ENCODE assay signal across 8 cellular contexts in the genomic region with DNA sequence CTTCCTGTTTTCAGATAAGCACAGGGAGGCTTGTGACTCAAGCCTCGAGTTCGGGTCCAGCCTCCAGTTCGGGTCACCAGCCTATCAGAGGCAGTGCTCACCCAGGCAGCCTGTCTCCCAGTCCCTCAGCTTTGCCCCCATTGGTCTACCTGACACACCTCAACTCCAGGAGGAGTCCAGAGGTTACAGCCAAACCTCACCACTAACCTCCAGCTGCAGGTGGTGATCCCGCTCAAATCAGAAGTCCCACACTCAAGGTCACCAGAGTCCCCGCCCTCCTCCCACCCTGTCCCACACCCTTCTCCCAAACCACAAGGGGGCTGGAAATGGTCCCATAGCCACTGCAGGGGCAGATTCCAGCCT. TPM values are rescaled to one million over a fixed set of nuclear protein-coding genes. Genes with fewer than 3 reads are reported as not detected.
A peak's percentile ranks its signal among the peaks of the same experiment; 100 is the strongest.
DNase-seq lines count a peak whose midpoint lies in the region; ATAC-seq, FAIRE-seq and TF ChIP-seq lines count a peak whose summit lies in the region.

No MANE protein-coding gene starts in this region.

- H3K9me2 ChIP-seq in HCT116 (ENCODE audit: insufficient read depth), result no peaks in the 10 kb centered on the region

- peak overlapping the region; percentile 59 to 80 (median 68); a peak in 14 of 20 replicates for H3K4me3 ChIP-seq in BLaER1 treated with 17β-estradiol and CSF1 and Interleukin-3, amounts not matched to agents 10 nM and 100 nM
- H3K4me3 ChIP-seq in HCT116 (replicated peaks in 1 of 2; ENCODE audit: low read depth in 1 of 2, low read length in 2 of 2), result peak overlapping the region; percentile 48 to 69
- H3K4me3 ChIP-seq in HepG2 (replicated peaks in 1 of 3; ENCODE audit: insufficient read depth in 1 of 3, low read depth in 2 of 3, low read length in 3 of 3), result peak overlapping the region in 2 of 3 experiments; percentile 62 to 75; a peak in 4 of 6 replicates

- no peaks in the 10 kb centered on the region for H3K27me3 Mint-ChIP-seq in activated B cell treated with CpG ODN at 0.5 μM for 24 hours

- H3K4me1 Mint-ChIP-seq in activated B cell treated with CpG ODN at 0.5 μM for 24 hours, result peaks cover 50% of the 10 kb centered on the region

- no peaks in the 10 kb centered on the region; a peak in 2 of 22 replicates for H3K27me3 ChIP-seq in BLaER1 treated with 17β-estradiol and CSF1 and Interleukin-3, amounts not matched to agents 10 nM and 100 nM
- H3K27me3 ChIP-seq in HCT116 (ENCODE audit: insufficient read depth, low read length), result no peaks in the 10 kb centered on the region
- no peaks in the 10 kb centered on the region for H3K27me3 ChIP-seq in HepG2 (ENCODE audit: control insufficient read depth in 1 of 2, insufficient read depth in 2 of 2, low read length in 2 of 2)

- H3K4me2 ChIP-seq in BLaER1 treated with 17β-estradiol and CSF1 and Interleukin-3, amounts not matched to agents 10 nM and 100 nM, result peak overlapping the region; percentile 98 to 100 (median 100)
- H3K4me2 ChIP-seq in HCT116 (ENCODE audit: low read length) (peak overlapping the region; percentile 85), HepG2 (ENCODE audit: low read depth, low read length) (peak overlapping the region; percentile 80)

- in situ Hi-C loops in HepG2 (cut with HindIII; ENCODE audit: extremely low pct_ligation_motif_present, low pct_unique_long_range_greater_than_20kb), result no loop called here

- TF ChIP-seq RAD21 in HCT116 (IDR thresholded peaks at IDR 0.05; ENCODE audit: low read depth) (no peak), HepG2 (CRISPR knock-in tag; IDR thresholded peaks at IDR 0.05) (no peak)

- BruUV-seq in HCT116 (replicated peaks; lab: Mats Ljungman, UMichigan), result no TSS peak
- BruUV-seq in HepG2 (replicated peaks; lab: Mats Ljungman, UMichigan), result no TSS peak

- no peaks in the 10 kb centered on the region for H3K9me3 ChIP-seq in BLaER1 treated with 17β-estradiol and CSF1 and Interleukin-3, amounts not matched to agents 10 nM and 100 nM (replicated peaks in 1 of 11)
- no peaks in the 10 kb centered on the region for H3K9me3 ChIP-seq in HCT116 (ENCODE audit: control insufficient read depth in 1 of 2, insufficient read depth in 1 of 2, low read depth in 1 of 2, low read length in 2 of 2)
- no peaks in the 10 kb centered on the region for H3K9me3 ChIP-seq in HepG2 (ENCODE audit: low read length)

- H3K4me1 ChIP-seq in BLaER1 treated with 17β-estradiol and CSF1 and Interleukin-3, amounts not matched to agents 10 nM and 100 nM, result peaks cover 52 to 67% (median 60%) of the 10 kb centered on the region in 10 experiments
- H3K4me1 ChIP-seq in HCT116 (ENCODE audit: control insufficient read depth in 1 of 2, insufficient read depth in 2 of 2, low read length in 2 of 2) (peaks cover 13 to 35% of the 10 kb centered on the region in 2 experiments; a peak in 3 of 4 replicates), HepG2 (ENCODE audit: insufficient read depth, low read length) (peaks cover 40% of the 10 kb centered on the region)

- peak overlapping the region; percentile 86 for H3K27ac Mint-ChIP-seq in activated B cell treated with CpG ODN at 0.5 μM for 24 hours

- peak overlapping the region; percentile 1 for H2AFZ ChIP-seq in HCT116 (ENCODE audit: low read depth, low read length, poor library complexity, severe bottlenecking)
- no peak overlapping the region for H2AFZ ChIP-seq in HepG2 (ENCODE audit: low read length)

- H3K4me3 Mint-ChIP-seq in activated B cell treated with CpG ODN at 0.5 μM for 24 hours, result peak overlapping the region; percentile 78

- CTCF ChIA-PET in HCT116 (lab: Charles Lee), result interaction anchor here (1.1 to 2.5 kb wide), 3 partner anchors 14 to 256 kb away, joined by 3 to 10 read pairs (median 4); no protein-coding TSS in a partner anchor
- CTCF ChIA-PET in activated B cell treated with CpG ODN at 0.5 μM for 24 hours (lab: Charles Lee), result interaction anchor here (1.2 to 1.8 kb wide), 3 partner anchors 14 to 44 kb away, joined by 3 to 6 read pairs (median 6); no protein-coding TSS in a partner anchor
- CTCF ChIA-PET in HepG2 (lab: Yijun Ruan, JAX; ENCODE audit: low intra/inter-chr PET ratio, low total read pairs), result no interaction called here

- no peaks in the 10 kb centered on the region for H3K9me3 Mint-ChIP-seq in activated B cell treated with CpG ODN at 0.5 μM for 24 hours

- no peak for TF ChIP-seq EP300 in HepG2 (IDR thresholded peaks at IDR 0.05; ENCODE audit: low read depth in 2 of 2, low read length in 2 of 2)
- no peak for TF ChIP-seq EP300 in HepG2 (CRISPR knock-in tag; IDR thresholded peaks at IDR 0.05; ENCODE audit: borderline replicate concordance)

- ATAC-seq in HCT116 (peak; percentile 86), activated B cell treated with CpG ODN at 0.5 μM for 24 hours (ENCODE audit: low read depth) (no peak), HepG2 (peak; percentile 73), GM21737 (IDR thresholded peaks at IDR 0.05; ENCODE audit: unreplicated experiment) (no peak), GM18868 (IDR thresholded peaks at IDR 0.05; ENCODE audit: unreplicated experiment) (no peak)

- TF ChIP-seq CTCF in HCT116 (IDR thresholded peaks at IDR 0.05 in 2 of 3, conservative IDR thresholded peaks at IDR 0.05 in 1 of 3; ENCODE audit: borderline replicate concordance in 1 of 3, insufficient read depth in 1 of 3, low read depth in 2 of 3, low read length in 2 of 3), result no peak
- TF ChIP-seq CTCF in activated B cell treated with CpG ODN at 0.5 μM for 24 hours (IDR thresholded peaks at IDR 0.05), result no peak
- TF ChIP-seq CTCF in HepG2 (CRISPR knock-in tag; IDR thresholded peaks at IDR 0.05), result no peak

- 24% methylated on average over 5 of the region's 5 CpGs for WGBS in HepG2 (ENCODE audit: low lambda C conversion rate)

- RAD21 ChIA-PET in HCT116 (lab: Charles Lee; ENCODE audit: low non-redundant PET in 1 of 2, low total read pairs in 2 of 2, uncharacterized antibody in 2 of 2, unreplicated experiment in 2 of 2), result interaction anchor here in 1 of 2 experiments (0.6 to 1.5 kb wide), 2 partner anchors 14 to 141 kb away, joined by 3 to 4 read pairs; no protein-coding TSS in a partner anchor

- TF ChIP-seq POLR2A in HCT116 (IDR thresholded peaks at IDR 0.05; ENCODE audit: borderline replicate concordance, extremely low read depth, insufficient read depth, insufficient read length) (no peak), HepG2 (IDR thresholded peaks at IDR 0.05; ENCODE audit: insufficient read depth in 1 of 2, low read depth in 2 of 2, low read length in 2 of 2) (no peak)

- DNase-seq in HCT116 (ENCODE audit: low read depth, low spot score), result peak; percentile 75
- DNase-seq in activated B cell treated with CpG ODN at 0.5 μM for 24 hours, result no peak
- DNase-seq in HepG2 (ENCODE audit: low spot score), result peak; percentile 75
- DNase-seq in hippocampal formation (lab: John Stamatoyannopoulos, UW), result no peak
- DNase-seq in UCSD-AML1 (lab: John Stamatoyannopoulos, UW; ENCODE audit: unreplicated experiment), result no peak

- POLR2A ChIA-PET in HCT116 (lab: Charles Lee), result interaction anchor here (0.5 kb wide), 1 partner anchor 177 kb away, joined by 4 read pairs; no protein-coding TSS in a partner anchor
- POLR2A ChIA-PET in activated B cell treated with CpG ODN at 0.5 μM for 24 hours (lab: Charles Lee), result interaction anchor here (0.7 to 6.2 kb wide), 6 partner anchors 8 to 85 kb away, joined by 3 to 85 read pairs (median 14); no protein-coding TSS in a partner anchor
- POLR2A ChIA-PET in HepG2 (lab: Yijun Ruan, JAX), result interaction anchor here (1.1 to 1.8 kb wide), 2 partner anchors 12 to 48 kb away, joined by 3 to 5 read pairs; no protein-coding TSS in a partner anchor

- H3K36me3 Mint-ChIP-seq in activated B cell treated with CpG ODN at 0.5 μM for 24 hours (ENCODE audit: low read depth), result peaks cover 5% of the 10 kb centered on the region

- peaks cover 0 to 75% (median 6%) of the 10 kb centered on the region in 11 experiments; a peak in 8 of 22 replicates for H4K20me1 ChIP-seq in BLaER1 treated with 17β-estradiol and CSF1 and Interleukin-3, amounts not matched to agents 10 nM and 100 nM
- H4K20me1 ChIP-seq in HCT116 (ENCODE audit: insufficient read depth) (no peaks in the 10 kb centered on the region), HepG2 (ENCODE audit: insufficient read depth, low read length) (no peaks in the 10 kb centered on the region)

- H3K9ac ChIP-seq in BLaER1 treated with 17β-estradiol and CSF1 and Interleukin-3, amounts not matched to agents 10 nM and 100 nM, result peak overlapping the region in 7 of 11 experiments; percentile 78 to 85 (median 84); a peak in 13 of 22 replicates
- H3K9ac ChIP-seq in HCT116 (ENCODE audit: low read length) (peak overlapping the region; percentile 76), HepG2 (ENCODE audit: insufficient read depth, low read depth, low read length) (peak overlapping the region; percentile 74; the same call in 1 of the 2 replicates)

- peaks cover 0 to 32% (median 8%) of the 10 kb centered on the region in 11 experiments; a peak in 13 of 22 replicates for H3K36me3 ChIP-seq in BLaER1 treated with 17β-estradiol and CSF1 and Interleukin-3, amounts not matched to agents 10 nM and 100 nM
- H3K36me3 ChIP-seq in HCT116 (ENCODE audit: control insufficient read depth in 1 of 2, insufficient read depth in 2 of 2, low read length in 2 of 2), result no peaks in the 10 kb centered on the region
- H3K36me3 ChIP-seq in HepG2 (replicated peaks in 1 of 2; ENCODE audit: control insufficient read depth in 1 of 2, insufficient read depth in 2 of 2, low read length in 2 of 2), result peaks cover 0 to under 1% of the 10 kb centered on the region in 2 experiments; a peak in 2 of 5 replicates

- peak overlapping the region in 1 of 11 experiments; percentile 81; a peak in 1 of 22 replicates for H3K27ac ChIP-seq in BLaER1 treated with 17β-estradiol and CSF1 and Interleukin-3, amounts not matched to agents 10 nM and 100 nM
- H3K27ac ChIP-seq in HCT116 (ENCODE audit: low read depth, low read length) (no peak overlapping the region), HepG2 (ENCODE audit: extremely low read length, insufficient read depth, low read length) (no peak overlapping the region)

- intact Hi-C loops in HCT116 (cut with micrococcal nuclease) (no loop called here), activated B cell treated with CpG ODN at 0.5 μM for 24 hours (cut with micrococcal nuclease) (loop anchor here (10.0 kb wide), 1 partner anchor 536 kb away; a partner anchor contains a TSS), HepG2 (cut with micrococcal nuclease; ENCODE audit: unreplicated experiment) (loop anchor here (1.0 kb wide), 1 partner anchor 12 kb away; no protein-coding TSS in a partner anchor)

- peak; percentile 90 for FAIRE-seq in HepG2 (lab: Jason Lieb, UNC)

- H3K79me2 ChIP-seq in HCT116 (ENCODE audit: insufficient read depth, low read length) (no peaks in the 10 kb centered on the region), HepG2 (ENCODE audit: insufficient read depth, low read length) (no peaks in the 10 kb centered on the region)

RNA-seq across cellular contexts. Expression of a gene that starts 42.1 kb away (rescaled TPM):
- total RNA-seq in HCT116 (2021; ENCODE audit: unreplicated experiment) (36.7 TPM), activated B cell treated with CpG ODN at 0.5 μM for 24 hours (197 and 236 TPM in 2 replicates), HepG2 (2016; rRNA removed; fragmentation: Illumina TruSeq; extraction: Trizol) (25.3 and 26.1 TPM in 2 replicates)
- 23.7 and 28.4 TPM in 2 replicates for polyA plus RNA-seq in HCT116 (2012)
- 11.2 and 11.4 TPM in 2 replicates for total RNA-seq in HepG2 (2016; cell fraction: cytosol; rRNA removed; fragmentation: Illumina TruSeq; extraction: Trizol; ENCODE audit: low read depth)
- 20.6 and 26.1 TPM in 2 replicates for total RNA-seq in HepG2 (2016; cell fraction: insoluble cytoplasmic fraction; rRNA removed; fragmentation: Illumina TruSeq; extraction: Trizol)
- total RNA-seq in HepG2 (2016; cell fraction: membrane; rRNA removed; fragmentation: Illumina TruSeq; extraction: Trizol), result 25.8 and 29.0 TPM in 2 replicates
- total RNA-seq in HepG2 (2016; cell fraction: nucleus; rRNA removed; fragmentation: Illumina TruSeq; extraction: Trizol), result 18.4 and 20.7 TPM in 2 replicates
- polyA plus RNA-seq in HepG2 (2011; rRNA removed), result 17.0 and 17.5 TPM in 2 replicates
- polyA plus RNA-seq in HepG2 (2011; cell fraction: cytosol; rRNA removed), result 8.3 and 13.5 TPM in 2 replicates
- polyA plus RNA-seq in HepG2 (2011; cell fraction: nucleus; rRNA removed), result 50.3 and 60.7 TPM in 2 replicates
- 13.5 and 15.6 TPM in 2 replicates for polyA plus RNA-seq in HepG2 (2012)
- polyA plus RNA-seq in HepG2 (2016; cell fraction: cytosol; fragmentation: Illumina TruSeq; extraction: Trizol; ENCODE audit: low read depth), result 6.0 and 6.9 TPM in 2 replicates
- polyA plus RNA-seq in HepG2 (2016; cell fraction: insoluble cytoplasmic fraction; fragmentation: Illumina TruSeq; extraction: Trizol; ENCODE audit: low read depth), result 23.7 and 31.0 TPM in 2 replicates
- 17.2 and 18.2 TPM in 2 replicates for polyA plus RNA-seq in HepG2 (2016; cell fraction: membrane; fragmentation: Illumina TruSeq; extraction: Trizol; ENCODE audit: low read depth)
- 36.9 and 37.0 TPM in 2 replicates for polyA plus RNA-seq in HepG2 (2016; cell fraction: nucleus; fragmentation: Illumina TruSeq; extraction: Trizol; ENCODE audit: insufficient read depth, low read depth)
- 53.2 and 72.8 TPM in 2 replicates for polyA minus RNA-seq in HepG2 (2011; rRNA and poly(A)+ RNA removed; ENCODE audit: low replicate concordance)
- 18.0 and 20.7 TPM in 2 replicates for polyA minus RNA-seq in HepG2 (2011; cell fraction: cytosol; rRNA and poly(A)+ RNA removed)
- 21.1 and 21.9 TPM in 2 replicates for polyA minus RNA-seq in HepG2 (2011; cell fraction: nucleus; rRNA and poly(A)+ RNA removed)

Comparison
In these comparisons a context has a peak if more than half of its experiments do, and no peak if none do; other contexts are left out.
1. ATAC-seq: peak in HCT116 (single experiment) and HepG2 (single experiment); none in activated B cell treated with CpG ODN at 0.5 μM for 24 hours (single experiment), GM21737 (single experiment) and GM18868 (single experiment).
2. DNase-seq: peak in HCT116 (single experiment) and HepG2 (single experiment); none in activated B cell treated with CpG ODN at 0.5 μM for 24 hours (single experiment), hippocampal formation (0 of 2) and UCSD-AML1 (single experiment).
3. Peak in every context shown above with its lines, with median percentiles within 50 percentile points of each other: H3K4me2 ChIP-seq, H3K4me3 ChIP-seq and H3K9ac ChIP-seq.